In the genomic region with DNA sequence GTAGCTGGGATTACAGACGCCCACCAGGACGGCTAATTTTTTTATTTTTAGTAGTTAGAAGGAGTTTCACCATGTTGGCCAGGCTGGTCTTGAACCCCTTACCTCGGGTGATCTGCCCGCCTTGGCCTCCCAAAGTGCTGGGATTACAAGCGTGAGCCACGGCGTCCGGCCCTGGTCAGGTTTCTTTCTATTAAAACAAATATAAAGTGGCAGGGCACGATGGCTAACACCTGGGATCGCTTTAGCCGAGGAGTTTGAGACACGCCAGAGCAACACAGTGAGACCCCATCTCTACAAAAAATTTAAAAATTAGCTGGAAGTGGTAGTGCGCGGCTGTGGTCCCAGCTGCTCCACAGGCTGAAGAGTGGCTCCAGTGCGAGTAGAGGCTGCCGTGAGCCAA, we compare ENCODE assay signal across 8 cellular contexts. TPM values are rescaled to one million over a fixed set of nuclear protein-coding genes. Genes with fewer than 3 reads are reported as not detected.
DNase-seq lines count a peak whose midpoint lies in the region; ATAC-seq and TF ChIP-seq lines count a peak whose summit lies in the region.

No MANE protein-coding gene starts in this region.

- no peak overlapping the region for H3K9ac ChIP-seq in stomach smooth muscle (ENCODE audit: low read length in 2 of 2)

- POLR2A ChIA-PET in naive thymus-derived CD8-positive, alpha-beta T cell (lab: Charles Lee): interaction anchor here (1.6 to 1.9 kb wide), 2 partner anchors 48 to 61 kb away, joined by 4 to 5 read pairs; a partner anchor contains a TSS

- no peaks in the 10 kb centered on the region for H3K27me3 ChIP-seq in left lung
- H3K27me3 ChIP-seq in stomach smooth muscle (ENCODE audit: control insufficient read depth in 1 of 2, insufficient read depth in 2 of 2, low read length in 2 of 2): no peaks in the 10 kb centered on the region

- no peak for TF ChIP-seq CTCF in left lung (IDR thresholded peaks at IDR 0.05)

- H3K9me3 ChIP-seq in left lung (no peaks in the 10 kb centered on the region), stomach smooth muscle (ENCODE audit: control insufficient read depth in 2 of 2, low read length in 2 of 2) (no peaks in the 10 kb centered on the region)

- DNase-seq in DMS53 (lab: John Stamatoyannopoulos, UW) (peak; percentile 38), DMS53 treated with DMSO at 0.1 percent for 48 hours (lab: John Stamatoyannopoulos, UW; ENCODE audit: unreplicated experiment) (no peak), left lung (no peak), NCI-H524 treated with DMSO at 0.1 percent for 48 hours (lab: John Stamatoyannopoulos, UW) (no peak)
- DNase-seq in naive thymus-derived CD8-positive, alpha-beta T cell: no peak

- H3K36me3 Mint-ChIP-seq in naive thymus-derived CD8-positive, alpha-beta T cell: peaks cover 0 to 4% (median 0%) of the 10 kb centered on the region in 3 donors

- 64 to 80% (median 74%) methylated on average over 16 of the region's 16 CpGs for WGBS in adipose tissue, 3 donors

- intact Hi-C loops in left lung (cut with DNase I): no loop called here

- peaks cover 0 to 2% (median 0%) of the 10 kb centered on the region in 5 donors for H3K27me3 Mint-ChIP-seq in naive thymus-derived CD8-positive, alpha-beta T cell

- peak overlapping the region in 1 of 2 donors; percentile 93 for H3K4me3 ChIP-seq in left lung
- H3K4me3 ChIP-seq in stomach smooth muscle (ENCODE audit: low read length in 2 of 2): peak overlapping the region in 1 of 2 donors; percentile 96

- no peak for ATAC-seq in left lung
- no peak for ATAC-seq in GM21423 (IDR thresholded peaks at IDR 0.05; ENCODE audit: unreplicated experiment)
- no peak for ATAC-seq in naive thymus-derived CD8-positive, alpha-beta T cell

- no peaks in the 10 kb centered on the region for H3K9me3 Mint-ChIP-seq in naive thymus-derived CD8-positive, alpha-beta T cell

- peak overlapping the region in 1 of 10 donors; percentile 24 for H3K4me3 Mint-ChIP-seq in naive thymus-derived CD8-positive, alpha-beta T cell

- H3K4me1 ChIP-seq in left lung: peaks cover 8 to 26% of the 10 kb centered on the region in 2 donors
- H3K4me1 ChIP-seq in stomach smooth muscle (ENCODE audit: control insufficient read depth, insufficient read depth, low read length): peaks cover 20% of the 10 kb centered on the region

- H3K27ac ChIP-seq in adipose tissue (ENCODE audit: low read depth, low read length) (peak overlapping the region; percentile 29), left lung (peak overlapping the region; percentile 96 to 98), stomach smooth muscle (ENCODE audit: low read length) (peak overlapping the region; percentile 92)

- H3K36me3 ChIP-seq in left lung (peaks cover 0 to 3% of the 10 kb centered on the region in 2 donors), stomach smooth muscle (ENCODE audit: control insufficient read depth in 2 of 2, insufficient read depth in 2 of 2, low read length in 2 of 2) (peaks cover 0 to 5% of the 10 kb centered on the region in 2 donors)

- peaks cover 18 to 52% (median 43%) of the 10 kb centered on the region in 4 donors for H3K4me1 Mint-ChIP-seq in naive thymus-derived CD8-positive, alpha-beta T cell

- peak overlapping the region in 5 of 10 donors; percentile 36 to 100 (median 100) for H3K27ac Mint-ChIP-seq in naive thymus-derived CD8-positive, alpha-beta T cell

RNA-seq across cellular contexts. Expression of a gene that starts 1.5 kb away (rescaled TPM):
- 10 to 100 TPM; 21.8 to 38.8 (median 22.4) TPM for polyA plus RNA-seq in adipose tissue
- 10 to 100 TPM; 52.1 to 57.1 TPM for total RNA-seq in left lung
- 10 to 100 TPM; 39.8 to 43.2 TPM for total RNA-seq in naive thymus-derived CD8-positive, alpha-beta T cell
- 10 to 100 TPM in 2 of 3 donors, 1 to 10 TPM in 1; 7.5 to 19.2 (median 13.1) TPM for polyA plus RNA-seq in naive thymus-derived CD8-positive, alpha-beta T cell

RNA-seq across cellular contexts. Expression of a gene that starts 3.5 kb away (rescaled TPM):
- 10 to 100 TPM; 19.3 to 21.8 (median 20.9) TPM for polyA plus RNA-seq in adipose tissue
- 10 to 100 TPM; 15.3 to 19.5 TPM for total RNA-seq in left lung
- 10 to 100 TPM; 23.0 to 28.8 TPM for total RNA-seq in naive thymus-derived CD8-positive, alpha-beta T cell
- 1 to 10 TPM; 5.4 to 7.5 (median 7.0) TPM for polyA plus RNA-seq in naive thymus-derived CD8-positive, alpha-beta T cell

RNA-seq across cellular contexts. Expression of a gene that starts 34.3 kb away (rescaled TPM):
- 10 to 100 TPM; 69.1 to 76.8 (median 73.5) TPM for polyA plus RNA-seq in adipose tissue
- 100 to 1,000 TPM in 1 of 2 donors, 10 to 100 TPM in 1; 96.0 to 133 TPM for total RNA-seq in left lung
- total RNA-seq in naive thymus-derived CD8-positive, alpha-beta T cell: 100 to 1,000 TPM; 178 to 186 TPM
- 10 to 100 TPM; 42.9 to 67.4 (median 50.9) TPM for polyA plus RNA-seq in naive thymus-derived CD8-positive, alpha-beta T cell

RNA-seq across cellular contexts. Expression of a gene that starts 49.8 kb away (rescaled TPM):
- polyA plus RNA-seq in adipose tissue: 10 to 100 TPM; 49.3 to 82.4 (median 75.9) TPM
- total RNA-seq in left lung: 10 to 100 TPM; 84.9 to 87.6 TPM
- 10 to 100 TPM; 56.1 to 57.8 TPM for total RNA-seq in naive thymus-derived CD8-positive, alpha-beta T cell
- 1 to 10 TPM; 4.5 to 6.5 (median 4.9) TPM for polyA plus RNA-seq in naive thymus-derived CD8-positive, alpha-beta T cell

RNA-seq across cellular contexts. Expression of a gene that starts 50.8 kb away (rescaled TPM):
- polyA plus RNA-seq in adipose tissue: 10 to 100 TPM; 29.7 to 50.9 (median 45.8) TPM
- total RNA-seq in left lung: 10 to 100 TPM; 63.0 to 89.5 TPM
- 100 to 1,000 TPM; 170 to 176 TPM for total RNA-seq in naive thymus-derived CD8-positive, alpha-beta T cell
- 10 to 100 TPM; 21.1 to 24.3 (median 21.4) TPM for polyA plus RNA-seq in naive thymus-derived CD8-positive, alpha-beta T cell

Comparison
In these comparisons a context has a peak if more than half of its experiments do, and no peak if none do; other contexts are left out.
1. H3K27ac ChIP-seq: peak in every context shown above with its lines; median percentile 97 in left lung; 92 in stomach smooth muscle; 29 in adipose tissue.